9 cellular contexts compared by ENCODE assay signal in genomic region chr9:114696814-114697544, GRCh38. TPM values are rescaled to one million over a fixed set of nuclear protein-coding genes. Genes with fewer than 3 reads are reported as not detected.
A peak's percentile ranks its signal among the peaks of the same experiment; 100 is the strongest.
DNase-seq lines count a peak whose midpoint lies in the region; ATAC-seq and TF ChIP-seq lines count a peak whose summit lies in the region.
"Had no signal": no experiment of that assay in that cellular context is flagged by ENCODE, and none has a peak within 500 bp of the region (broad histone marks: within the 10 kb centered on the region; RNA-seq: fewer than 3 reads in every experiment).

No MANE protein-coding gene starts in this region.

- H3K9me3 Mint-ChIP-seq in activated CD4-positive, alpha-beta memory T cell treated with anti-CD3 and anti-CD28 coated beads for 36 hours = no peaks in the 10 kb centered on the region
- no peaks in the 10 kb centered on the region for H3K9me3 Mint-ChIP-seq in MCF 10A (ENCODE audit: unreplicated experiment)

- intact Hi-C loops in activated CD4-positive, alpha-beta memory T cell treated with anti-CD3 and anti-CD28 coated beads for 36 hours (cut with micrococcal nuclease) = loop anchor here (1.0 to 5.0 kb wide), 4 partner anchors 38 to 510 kb away; no protein-coding TSS in a partner anchor
- intact Hi-C loops in prostate gland (cut with DNase I) (no loop called here), MCF 10A (cut with micrococcal nuclease) (no loop called here)

- no TSS peak for BruUV-seq in MCF 10A (replicated peaks; lab: Mats Ljungman, UMichigan)

- H3K27me3 Mint-ChIP-seq in activated CD4-positive, alpha-beta memory T cell treated with anti-CD3 and anti-CD28 coated beads for 36 hours = peaks cover 2% of the 10 kb centered on the region
- H3K27me3 Mint-ChIP-seq in MCF 10A (ENCODE audit: insufficient read depth, unreplicated experiment) = no peaks in the 10 kb centered on the region

- no peak for TF ChIP-seq CTCF in prostate gland (IDR thresholded peaks at IDR 0.05)
- TF ChIP-seq CTCF in MCF 10A (IDR thresholded peaks at IDR 0.05; ENCODE audit: unreplicated experiment) = no peak

- H3K36me3 Mint-ChIP-seq in activated CD4-positive, alpha-beta memory T cell treated with anti-CD3 and anti-CD28 coated beads for 36 hours = peaks cover 2% of the 10 kb centered on the region
- no peaks in the 10 kb centered on the region for H3K36me3 Mint-ChIP-seq in MCF 10A (ENCODE audit: insufficient read depth, unreplicated experiment)

- no peaks in the 10 kb centered on the region for H3K27me3 ChIP-seq in prostate gland (replicated peaks; ENCODE audit: insufficient read depth)

- H3K4me3 Mint-ChIP-seq in activated CD4-positive, alpha-beta memory T cell treated with anti-CD3 and anti-CD28 coated beads for 36 hours = peak overlapping the region; percentile 42
- no peak overlapping the region for H3K4me3 Mint-ChIP-seq in MCF 10A (ENCODE audit: unreplicated experiment)

- H3K4me3 ChIP-seq in prostate gland = no peak overlapping the region

- H3K36me3 ChIP-seq in prostate gland = no peaks in the 10 kb centered on the region

- peak; percentile 88 for DNase-seq in activated CD4-positive, alpha-beta memory T cell treated with anti-CD3 and anti-CD28 coated beads for 36 hours
- DNase-seq in stimulated activated CD4-positive, alpha-beta T cell treated with anti-CD3 and anti-CD28 coated beads, Interleukin-15, amount 100 ng/mL, for 48 hours (ENCODE audit: low read depth in 2 of 2) = peak; percentile 64 to 75
- DNase-seq in prostate gland (ENCODE audit: low spot score) (no peak), dedifferentiated amniotic fluid mesenchymal stem cell (ENCODE audit: extremely low spot score) (no peak), NCI-H1092 (lab: John Stamatoyannopoulos, UW) (no peak), MCF 10A (ENCODE audit: unreplicated experiment) (no peak)

- no peak for TF ChIP-seq POLR2A in prostate gland (IDR thresholded peaks at IDR 0.05)

- POLR2A ChIA-PET in activated CD4-positive, alpha-beta memory T cell treated with anti-CD3 and anti-CD28 coated beads for 36 hours (lab: Charles Lee) = interaction anchor here (1.0 to 6.0 kb wide), 12 partner anchors 9 to 311 kb away, joined by 3 to 57 read pairs (median 6); partner anchors contain the start of gene TNFSF8
- POLR2A ChIA-PET in MCF 10A (lab: Yijun Ruan, JAX) = no interaction called here

- no peaks in the 10 kb centered on the region for H3K4me1 ChIP-seq in prostate gland (replicated peaks)

- no peak overlapping the region for H3K27ac ChIP-seq in prostate gland

- no peaks in the 10 kb centered on the region for H3K9me3 ChIP-seq in prostate gland

- 85% methylated on average over 7 of the region's 7 CpGs for WGBS in prostate gland

- ATAC-seq in GM18909 (IDR thresholded peaks at IDR 0.05; ENCODE audit: poor library complexity, unreplicated experiment) (peak; percentile 74), HG02970 (IDR thresholded peaks at IDR 0.05; ENCODE audit: low FRiP score, unreplicated experiment) (peak; percentile 64)

- H3K27ac Mint-ChIP-seq in activated CD4-positive, alpha-beta memory T cell treated with anti-CD3 and anti-CD28 coated beads for 36 hours = peak overlapping the region; percentile 99
- no peak overlapping the region for H3K27ac Mint-ChIP-seq in MCF 10A (ENCODE audit: low read depth, unreplicated experiment)

- H3K4me1 Mint-ChIP-seq in activated CD4-positive, alpha-beta memory T cell treated with anti-CD3 and anti-CD28 coated beads for 36 hours (ENCODE audit: low read depth) = peaks cover 87% of the 10 kb centered on the region
- H3K4me1 Mint-ChIP-seq in MCF 10A (ENCODE audit: insufficient read depth, unreplicated experiment) = no peaks in the 10 kb centered on the region

- CTCF ChIA-PET in activated CD4-positive, alpha-beta memory T cell treated with anti-CD3 and anti-CD28 coated beads for 36 hours (lab: Charles Lee) = interaction anchor here (0.8 to 2.7 kb wide), 7 partner anchors 9 to 308 kb away, joined by 3 to 14 read pairs (median 3); no protein-coding TSS in a partner anchor
- CTCF ChIA-PET in MCF 10A (lab: Yijun Ruan, JAX) = interaction anchor here (1.4 to 2.3 kb wide), 2 partner anchors 16 to 214 kb away, joined by 3 to 12 read pairs; partner anchors contain the start of gene TEX48

RNA-seq across cellular contexts. Expression of gene TEX48, which starts 15.0 kb away (rescaled TPM):
- 1 to 10 TPM in 1 of 2 experiments, under 1 TPM in 1; 0.57 to 1.2 TPM for total RNA-seq in activated CD4-positive, alpha-beta memory T cell treated with anti-CD3 and anti-CD28 coated beads for 36 hours
- total RNA-seq in prostate gland (not detected), MCF 10A (2022) (not detected in 2 replicates)
- total RNA-seq: epithelial cell of proximal tubule had no signal

RNA-seq across cellular contexts. Expression of gene TEX53, which starts 39.4 kb away (rescaled TPM):
- total RNA-seq in activated CD4-positive, alpha-beta memory T cell treated with anti-CD3 and anti-CD28 coated beads for 36 hours = not detected
- total RNA-seq in prostate gland (not detected), MCF 10A (2022) (not detected in 2 replicates)
- total RNA-seq: epithelial cell of proximal tubule had no signal

Comparison
In these comparisons a context has a peak if more than half of its experiments do, and no peak if none do; other contexts are left out.
1. DNase-seq: peak in activated CD4-positive, alpha-beta memory T cell treated with anti-CD3 and anti-CD28 coated beads for 36 hours (single experiment) and stimulated activated CD4-positive, alpha-beta T cell treated with anti-CD3 and anti-CD28 coated beads, Interleukin-15, amount 100 ng/mL, for 48 hours (2 of 2); none in prostate gland (single experiment), dedifferentiated amniotic fluid mesenchymal stem cell (single experiment), NCI-H1092 (single experiment) and MCF 10A (single experiment).